Comparison of ENCODE assay signal across 8 cellular contexts in genomic region chr16:53053967-53054669, GRCh38. TPM values are rescaled to one million over a fixed set of nuclear protein-coding genes. Genes with fewer than 3 reads are reported as not detected.
DNase-seq lines count a peak whose midpoint lies in the region; ATAC-seq and TF ChIP-seq lines count a peak whose summit lies in the region.

No MANE protein-coding gene starts in this region.

- peak; percentile 49 for ATAC-seq in GM19035 (IDR thresholded peaks at IDR 0.05; ENCODE audit: unreplicated experiment)
- peak; percentile 38 for ATAC-seq in HG03432 (IDR thresholded peaks at IDR 0.05; ENCODE audit: unreplicated experiment)
- ATAC-seq in T-cell (replicated peaks in 1 of 4), result peak; percentile 14 to 29 (median 22)

- H3K27me3 Mint-ChIP-seq in T-cell, result peaks cover 0 to 5% of the 10 kb centered on the region in 2 donors
- H3K27me3 Mint-ChIP-seq in nephron (ENCODE audit: low read depth), result no peaks in the 10 kb centered on the region

- H3K4me1 Mint-ChIP-seq in T-cell, result peaks cover 14 to 25% (median 22%) of the 10 kb centered on the region in 3 donors
- peaks cover 20% of the 10 kb centered on the region for H3K4me1 Mint-ChIP-seq in nephron

- peaks cover 1% of the 10 kb centered on the region; the same call in 1 of the 2 replicates for H3K36me3 ChIP-seq in BJ (ENCODE audit: control insufficient read depth, insufficient read depth, low read length)

- H3K27ac Mint-ChIP-seq in T-cell, result peak overlapping the region; percentile 61 to 65
- peak overlapping the region; percentile 70 to 98 (median 92) for H3K27ac Mint-ChIP-seq in nephron

- peak overlapping the region; percentile 79 to 88 (median 85) for H3K4me3 Mint-ChIP-seq in T-cell
- H3K4me3 Mint-ChIP-seq in nephron, result peak overlapping the region; percentile 87 to 94 (median 90)

- no peaks in the 10 kb centered on the region for H3K36me3 Mint-ChIP-seq in T-cell
- H3K36me3 Mint-ChIP-seq in nephron (ENCODE audit: low read depth), result no peaks in the 10 kb centered on the region

- no peaks in the 10 kb centered on the region for H3K27me3 ChIP-seq in BJ (ENCODE audit: control insufficient read depth, insufficient read depth, low read length)

- TF ChIP-seq CTCF in BJ (IDR thresholded peaks at IDR 0.05; ENCODE audit: insufficient read depth, low read depth, low read length) (no peak), epithelial cell of esophagus (IDR thresholded peaks at IDR 0.05; ENCODE audit: insufficient read depth, low read depth, low read length, missing control alignments) (no peak), nephron (IDR thresholded peaks at IDR 0.05; ENCODE audit: unreplicated experiment in 3 of 3) (no peak)

- POLR2A ChIA-PET in BJ (lab: Charles Lee), result interaction anchor here (0.7 kb wide), 1 partner anchor 154 kb away, joined by 4 read pairs; no protein-coding TSS in a partner anchor
- POLR2A ChIA-PET in T-cell (lab: Charles Lee), result no interaction called here

- H3K9me3 Mint-ChIP-seq in T-cell (no peaks in the 10 kb centered on the region), nephron (no peaks in the 10 kb centered on the region)

- DNase-seq in BJ (ENCODE audit: low read depth) (no peak), T-cell (peak in 4 of 34 experiments; percentile 1 to 6 (median 4)), epithelial cell of esophagus (ENCODE audit: low read depth) (peak; percentile 30), activated gamma-delta T cell (lab: John Stamatoyannopoulos, UW) (no peak), KBM-7 (no peak)

- CTCF ChIA-PET in BJ (lab: Yijun Ruan, JAX) (interaction anchor here (0.6 to 4.7 kb wide), 35 partner anchors 10 to 399 kb away, joined by 3 to 38 read pairs (median 5); no protein-coding TSS in a partner anchor), T-cell (lab: Charles Lee) (interaction anchor here (1.0 to 2.2 kb wide), 11 partner anchors 13 to 229 kb away, joined by 3 to 13 read pairs (median 4); no protein-coding TSS in a partner anchor)

- in situ Hi-C loops in KBM-7 (cut with MboI; ENCODE audit: low pct_unique_long_range_greater_than_20kb, low sequenced_read_pairs), result no loop called here

- H3K4me3 ChIP-seq in BJ (ENCODE audit: low read depth, low read length) (peak overlapping the region; percentile 66), epithelial cell of esophagus (ENCODE audit: low read length) (peak overlapping the region; percentile 83)

RNA-seq across cellular contexts. Expression of gene CHD9, which starts 0.7 kb away (rescaled TPM):
- 13.1 and 30.0 TPM in 2 replicates for polyA plus RNA-seq in BJ (2011; rRNA removed)
- polyA minus RNA-seq in BJ (2011; rRNA and poly(A)+ RNA removed), result 31.5 and 37.6 TPM in 2 replicates
- 10 to 100 TPM; 33.0 to 39.3 (median 33.8) TPM for total RNA-seq in T-cell

RNA-seq across cellular contexts. Expression of gene CHD9NB, which starts 1.4 kb away (rescaled TPM):
- polyA plus RNA-seq in BJ (2011; rRNA removed), result 0.71 and 0.78 TPM in 2 replicates
- polyA minus RNA-seq in BJ (2011; rRNA and poly(A)+ RNA removed), result 3.0 and 4.3 TPM in 2 replicates
- total RNA-seq in T-cell, result not detected
